In genomic region chr17:40108818-40109470, GRCh38 we compare ENCODE assay signal across 8 cellular contexts. TPM values are rescaled to one million over a fixed set of nuclear protein-coding genes. Genes with fewer than 3 reads are reported as not detected.
DNase-seq lines count a peak whose midpoint lies in the region; ATAC-seq, FAIRE-seq and TF ChIP-seq lines count a peak whose summit lies in the region.
"Not testable (repeated sequence)": the region's sequence is repeated elsewhere in the genome, so short reads cannot be mapped to it uniquely, and the experiment has no call there.

No MANE protein-coding gene starts in this region.

- intact Hi-C loops in CD4-positive, alpha-beta memory T cell (cut with micrococcal nuclease), result loop anchor here (1.0 to 2.0 kb wide), 2 partner anchors 10 to 40 kb away; no protein-coding TSS in a partner anchor
- intact Hi-C loops in body of pancreas (cut with DNase I), result not testable (repeated sequence)
- intact Hi-C loops in HepG2 (cut with micrococcal nuclease; ENCODE audit: unreplicated experiment) (loop anchor here (5.0 to 10.0 kb wide), 2 partner anchors 184 to 1357 kb away; partner anchors contain the start of genes LRRC3C, ORMDL3 and PSMB3), transverse colon (cut with DNase I; ENCODE audit: low total_unique reads) (loop anchor here (5.0 kb wide), 1 partner anchor 37 kb away; no protein-coding TSS in a partner anchor)

- not testable (repeated sequence) for H3K4me3 ChIP-seq in CD4-positive, alpha-beta memory T cell (ENCODE audit: low read length in 2 of 2); body of pancreas; esophagus (ENCODE audit: low read depth in 1 of 2, low read length in 2 of 2); HepG2 (replicated peaks in 1 of 3; ENCODE audit: insufficient read depth in 1 of 3, low read depth in 2 of 3, low read length in 3 of 3); small intestine (ENCODE audit: low read depth in 1 of 2, low read length in 2 of 2); transverse colon

- not testable (repeated sequence) for TF ChIP-seq CTCF in body of pancreas (IDR thresholded peaks at IDR 0.05); HepG2 (CRISPR knock-in tag; IDR thresholded peaks at IDR 0.05); nephron (IDR thresholded peaks at IDR 0.05; ENCODE audit: unreplicated experiment in 3 of 3); transverse colon (IDR thresholded peaks at IDR 0.05)

- H3K9ac ChIP-seq in HepG2 (ENCODE audit: insufficient read depth, low read depth, low read length), result not testable (repeated sequence)

- H3K4me1 Mint-ChIP-seq in CD4-positive, alpha-beta memory T cell, result peaks cover 82 to 99% (median 93%) of the 10 kb centered on the region in 4 donors
- peaks cover 95 to 99% (median 99%) of the 10 kb centered on the region in 3 donors for H3K4me1 Mint-ChIP-seq in T-cell
- peaks cover 94% of the 10 kb centered on the region for H3K4me1 Mint-ChIP-seq in nephron

- not testable (repeated sequence) for FAIRE-seq in HepG2 (lab: Jason Lieb, UNC); small intestine (lab: Jason Lieb, UNC)

- CTCF ChIA-PET in CD4-positive, alpha-beta memory T cell (lab: Charles Lee; ENCODE audit: partially characterized antibody), result interaction anchor here (0.7 to 21.9 kb wide), 11 partner anchors 10 to 96 kb away, joined by 3 to 543 read pairs (median 7); partner anchors contain the start of genes CASC3, CSF3, MED24 and NR1D1
- CTCF ChIA-PET in T-cell (lab: Charles Lee), result interaction anchor here in 1 of 2 donors (0.7 to 5.0 kb wide), 3 partner anchors 10 to 33 kb away, joined by 6 to 75 read pairs (median 7); partner anchors contain the start of gene NR1D1
- CTCF ChIA-PET in HepG2 (lab: Yijun Ruan, JAX; ENCODE audit: low intra/inter-chr PET ratio, low total read pairs), result not testable (repeated sequence)

- H3K27me3 ChIP-seq in CD4-positive, alpha-beta memory T cell (ENCODE audit: insufficient read depth, low read length); body of pancreas; esophagus (ENCODE audit: control insufficient read depth in 1 of 2, insufficient read depth in 2 of 2, low read length in 2 of 2); HepG2 (ENCODE audit: control insufficient read depth in 1 of 2, insufficient read depth in 2 of 2, low read length in 2 of 2); small intestine (ENCODE audit: control insufficient read depth in 2 of 2, insufficient read depth in 2 of 2, low read length in 2 of 2); transverse colon: not testable (repeated sequence)

- peak overlapping the region; percentile 85 for H3K27ac ChIP-seq in CD4-positive, alpha-beta memory T cell (ENCODE audit: low read depth, low read length)
- peak overlapping the region; percentile 85 to 97 (median 91) for H3K27ac ChIP-seq in body of pancreas
- H3K27ac ChIP-seq in esophagus (ENCODE audit: low read depth in 2 of 2, low read length in 1 of 2), result peak overlapping the region; percentile 89 to 98
- H3K27ac ChIP-seq in HepG2 (ENCODE audit: extremely low read length, insufficient read depth, low read length), result not testable (repeated sequence)
- H3K27ac ChIP-seq in small intestine (ENCODE audit: low read depth in 1 of 2, low read length in 1 of 2), result peak overlapping the region; percentile 88 to 90
- peak overlapping the region; percentile 93 to 99 (median 96) for H3K27ac ChIP-seq in transverse colon

- not testable (repeated sequence) for H3K9me3 ChIP-seq in CD4-positive, alpha-beta memory T cell (ENCODE audit: control insufficient read depth in 1 of 2, low read length in 2 of 2); body of pancreas; esophagus (ENCODE audit: control insufficient read depth in 2 of 2, insufficient read depth in 1 of 2, low read depth in 1 of 2, low read length in 1 of 2); HepG2 (ENCODE audit: low read length); small intestine (ENCODE audit: control insufficient read depth, low read depth); transverse colon

- not testable (repeated sequence) for H2AFZ ChIP-seq in HepG2 (ENCODE audit: low read length)

- in situ Hi-C loops in HepG2 (cut with HindIII; ENCODE audit: extremely low pct_ligation_motif_present, low pct_unique_long_range_greater_than_20kb); transverse colon (cut with MboI; ENCODE audit: low pct_ligation_motif_present in 1 of 4, low pct_unique_long_range_greater_than_20kb in 1 of 4, low sequenced_read_pairs in 3 of 4): not testable (repeated sequence)

- TF ChIP-seq EP300 in HepG2 (IDR thresholded peaks at IDR 0.05; ENCODE audit: low read depth in 2 of 2, low read length in 2 of 2); HepG2 (CRISPR knock-in tag; IDR thresholded peaks at IDR 0.05; ENCODE audit: borderline replicate concordance); transverse colon (IDR thresholded peaks at IDR 0.05; ENCODE audit: low read depth): not testable (repeated sequence)

- not testable (repeated sequence) for BruUV-seq in HepG2 (replicated peaks; lab: Mats Ljungman, UMichigan)

- H3K4me1 ChIP-seq in CD4-positive, alpha-beta memory T cell (ENCODE audit: insufficient read depth, low read length), result peaks cover 100% of the 10 kb centered on the region
- H3K4me1 ChIP-seq in body of pancreas, result peaks cover 74% of the 10 kb centered on the region
- H3K4me1 ChIP-seq in esophagus (ENCODE audit: control insufficient read depth in 2 of 2, insufficient read depth in 2 of 2, low read length in 1 of 2), result peaks cover 12 to 17% of the 10 kb centered on the region in 2 donors
- peaks cover 100% of the 10 kb centered on the region for H3K4me1 ChIP-seq in HepG2 (ENCODE audit: insufficient read depth, low read length)
- peaks cover 9 to 29% of the 10 kb centered on the region in 2 donors for H3K4me1 ChIP-seq in small intestine (ENCODE audit: control insufficient read depth in 2 of 2, insufficient read depth in 1 of 2, low read depth in 1 of 2, low read length in 1 of 2)
- peaks cover 90 to 98% (median 96%) of the 10 kb centered on the region in 4 donors for H3K4me1 ChIP-seq in transverse colon

- POLR2A ChIA-PET in CD4-positive, alpha-beta memory T cell (lab: Charles Lee; ENCODE audit: partially characterized antibody), result interaction anchor here (1.9 to 11.1 kb wide), 4 partner anchors 12 to 40 kb away, joined by 10 to 494 read pairs (median 149); partner anchors contain the start of genes CASC3, MSL1, NR1D1 and THRA
- POLR2A ChIA-PET in T-cell (lab: Charles Lee), result interaction anchor here in 1 of 2 donors (0.7 kb wide), 1 partner anchor 10 kb away, joined by 3 read pairs; no protein-coding TSS in a partner anchor
- POLR2A ChIA-PET in HepG2 (lab: Yijun Ruan, JAX), result interaction anchor here (0.7 to 7.3 kb wide), 3 partner anchors 9 to 70 kb away, joined by 5 to 568 read pairs (median 150); partner anchors contain the start of genes MSL1 and NR1D1

- not testable (repeated sequence) for H4K20me1 ChIP-seq in HepG2 (ENCODE audit: insufficient read depth, low read length)

- H3K36me3 Mint-ChIP-seq in CD4-positive, alpha-beta memory T cell; T-cell; nephron (ENCODE audit: low read depth): not testable (repeated sequence)

- H3K36me3 ChIP-seq in CD4-positive, alpha-beta memory T cell (ENCODE audit: insufficient read depth, low read length); body of pancreas (replicated peaks in 1 of 2; ENCODE audit: insufficient read depth in 1 of 2, low read depth in 2 of 2); esophagus (ENCODE audit: control insufficient read depth in 2 of 2, insufficient read depth in 2 of 2, low read length in 1 of 2); HepG2 (replicated peaks in 1 of 2; ENCODE audit: control insufficient read depth in 1 of 2, insufficient read depth in 2 of 2, low read length in 2 of 2); small intestine (ENCODE audit: control insufficient read depth in 2 of 2, insufficient read depth in 2 of 2, low read length in 2 of 2); transverse colon: not testable (repeated sequence)

- not testable (repeated sequence) for H3K9me3 Mint-ChIP-seq in CD4-positive, alpha-beta memory T cell; T-cell; nephron

- peak overlapping the region in 6 of 8 donors; percentile 40 to 81 (median 75) for H3K4me3 Mint-ChIP-seq in CD4-positive, alpha-beta memory T cell
- peak overlapping the region in 1 of 3 donors; percentile 60 for H3K4me3 Mint-ChIP-seq in T-cell
- H3K4me3 Mint-ChIP-seq in nephron, result not testable (repeated sequence)

- peak overlapping the region; percentile 69 to 100 (median 98) for H3K27ac Mint-ChIP-seq in CD4-positive, alpha-beta memory T cell
- peak overlapping the region; percentile 93 to 99 for H3K27ac Mint-ChIP-seq in T-cell
- peak overlapping the region; percentile 95 to 96 (median 95) for H3K27ac Mint-ChIP-seq in nephron

- H3K4me2 ChIP-seq in HepG2 (ENCODE audit: low read depth, low read length), result not testable (repeated sequence)

- not testable (repeated sequence) for ATAC-seq in T-cell (replicated peaks in 1 of 4); body of pancreas; HepG2

- TF ChIP-seq POLR2A in body of pancreas (IDR thresholded peaks at IDR 0.05); HepG2 (IDR thresholded peaks at IDR 0.05; ENCODE audit: insufficient read depth in 1 of 2, low read depth in 2 of 2, low read length in 2 of 2); transverse colon (IDR thresholded peaks at IDR 0.05): not testable (repeated sequence)

- H3K27me3 Mint-ChIP-seq in CD4-positive, alpha-beta memory T cell; T-cell; nephron (ENCODE audit: low read depth): not testable (repeated sequence)

- not testable (repeated sequence) for TF ChIP-seq RAD21 in HepG2 (CRISPR knock-in tag; IDR thresholded peaks at IDR 0.05)

- not testable (repeated sequence) for H3K79me2 ChIP-seq in HepG2 (ENCODE audit: insufficient read depth, low read length)

- 69 to 80% methylated on average over 9 to 11 of the region's 11 CpGs for WGBS in body of pancreas, 2 donors
- 84% methylated on average over 11 of the region's 11 CpGs for WGBS in esophagus, 2 donors
- WGBS in HepG2 (ENCODE audit: low lambda C conversion rate), result 85% methylated on average over 11 of the region's 11 CpGs
- 73 to 83% (median 79%) methylated on average over 11 of the region's 11 CpGs for WGBS in small intestine, 3 donors
- 73 to 75% methylated on average over 8 to 11 of the region's 11 CpGs for WGBS in transverse colon (ENCODE audit: low coverage in 1 of 2), 2 donors

- DNase-seq in CD4-positive, alpha-beta memory T cell; T-cell; body of pancreas; HepG2 (ENCODE audit: low spot score); small intestine; transverse colon: not testable (repeated sequence)

RNA-seq across cellular contexts. Expression of gene NR1D1, which starts 8.6 kb away (rescaled TPM):
- total RNA-seq in CD4-positive, alpha-beta memory T cell, result 10 to 100 TPM; 14.8 to 15.1 TPM
- polyA plus RNA-seq in CD4-positive, alpha-beta memory T cell, result 10 to 100 TPM in 1 of 2 donors, 1 to 10 TPM in 1; 5.7 to 12.3 TPM
- 10 to 100 TPM; 11.5 to 33.6 (median 21.9) TPM for total RNA-seq in T-cell
- total RNA-seq in body of pancreas, result 1 to 10 TPM; 2.3 to 5.9 TPM
- 10 to 100 TPM; 23.6 to 24.6 TPM for polyA plus RNA-seq in esophagus
- total RNA-seq in HepG2 (2016; rRNA removed; fragmentation: Illumina TruSeq; extraction: Trizol), result 1.4 and 2.1 TPM in 2 replicates
- total RNA-seq in HepG2 (2016; cell fraction: cytosol; rRNA removed; fragmentation: Illumina TruSeq; extraction: Trizol; ENCODE audit: low read depth), result 0.88 and 1.1 TPM in 2 replicates
- 1.2 and 1.8 TPM in 2 replicates for total RNA-seq in HepG2 (2016; cell fraction: insoluble cytoplasmic fraction; rRNA removed; fragmentation: Illumina TruSeq; extraction: Trizol)
- total RNA-seq in HepG2 (2016; cell fraction: membrane; rRNA removed; fragmentation: Illumina TruSeq; extraction: Trizol), result 2.2 and 2.4 TPM in 2 replicates
- 3.4 and 4.3 TPM in 2 replicates for total RNA-seq in HepG2 (2016; cell fraction: nucleus; rRNA removed; fragmentation: Illumina TruSeq; extraction: Trizol)
- 2.7 and 3.6 TPM in 2 replicates for polyA plus RNA-seq in HepG2 (2011; rRNA removed)
- polyA plus RNA-seq in HepG2 (2011; cell fraction: cytosol; rRNA removed), result 1.5 and 1.6 TPM in 2 replicates
- polyA plus RNA-seq in HepG2 (2011; cell fraction: nucleus; rRNA removed), result 20.3 and 22.7 TPM in 2 replicates
- polyA plus RNA-seq in HepG2 (2012), result 11.1 and 19.6 TPM in 2 replicates
- polyA plus RNA-seq in HepG2 (2016; cell fraction: cytosol; fragmentation: Illumina TruSeq; extraction: Trizol; ENCODE audit: low read depth), result 0.95 and 1.1 TPM in 2 replicates
- 3.8 and 5.8 TPM in 2 replicates for polyA plus RNA-seq in HepG2 (2016; cell fraction: insoluble cytoplasmic fraction; fragmentation: Illumina TruSeq; extraction: Trizol; ENCODE audit: low read depth)
- 2.5 and 3.4 TPM in 2 replicates for polyA plus RNA-seq in HepG2 (2016; cell fraction: membrane; fragmentation: Illumina TruSeq; extraction: Trizol; ENCODE audit: low read depth)
- 9.5 and 10.0 TPM in 2 replicates for polyA plus RNA-seq in HepG2 (2016; cell fraction: nucleus; fragmentation: Illumina TruSeq; extraction: Trizol; ENCODE audit: insufficient read depth, low read depth)
- polyA minus RNA-seq in HepG2 (2011; rRNA and poly(A)+ RNA removed; ENCODE audit: low replicate concordance), result 3.3 and 6.7 TPM in 2 replicates
- polyA minus RNA-seq in HepG2 (2011; cell fraction: cytosol; rRNA and poly(A)+ RNA removed), result 4.5 and 6.5 TPM in 2 replicates
- 7.6 and 8.1 TPM in 2 replicates for polyA minus RNA-seq in HepG2 (2011; cell fraction: nucleus; rRNA and poly(A)+ RNA removed)
- 10 to 100 TPM in 2 of 3 donors, 1 to 10 TPM in 1; 8.5 to 25.1 (median 15.7) TPM for polyA plus RNA-seq in small intestine
- 10 to 100 TPM in 1 of 4 donors, 1 to 10 TPM in 3; 4.8 to 18.0 (median 7.3) TPM for total RNA-seq in transverse colon

RNA-seq across cellular contexts. Expression of gene MSL1, which starts 12.8 kb away (rescaled TPM):
- total RNA-seq in CD4-positive, alpha-beta memory T cell, result 100 to 1,000 TPM; 130 to 133 TPM
- 1 to 10 TPM; 6.0 to 8.3 TPM for polyA plus RNA-seq in CD4-positive, alpha-beta memory T cell
- total RNA-seq in T-cell (100 to 1,000 TPM; 106 to 136 (median 115) TPM), body of pancreas (100 to 1,000 TPM in 1 of 2 donors, 10 to 100 TPM in 1; 75.5 to 157 TPM), HepG2 (2016; rRNA removed; fragmentation: Illumina TruSeq; extraction: Trizol) (76.1 and 88.5 TPM in 2 replicates), transverse colon (100 to 1,000 TPM in 2 of 4 donors, 10 to 100 TPM in 2; 73.9 to 258 (median 90.6) TPM)
- polyA plus RNA-seq in esophagus (10 to 100 TPM; 42.1 to 59.5 TPM), HepG2 (2011; rRNA removed) (54.6 and 63.8 TPM in 2 replicates), small intestine (10 to 100 TPM; 53.1 to 81.6 (median 57.0) TPM)
- 23.3 and 23.6 TPM in 2 replicates for total RNA-seq in HepG2 (2016; cell fraction: cytosol; rRNA removed; fragmentation: Illumina TruSeq; extraction: Trizol; ENCODE audit: low read depth)
- 62.6 and 89.2 TPM in 2 replicates for total RNA-seq in HepG2 (2016; cell fraction: insoluble cytoplasmic fraction; rRNA removed; fragmentation: Illumina TruSeq; extraction: Trizol)
- total RNA-seq in HepG2 (2016; cell fraction: membrane; rRNA removed; fragmentation: Illumina TruSeq; extraction: Trizol), result 50.5 and 57.1 TPM in 2 replicates
- 82.0 and 93.0 TPM in 2 replicates for total RNA-seq in HepG2 (2016; cell fraction: nucleus; rRNA removed; fragmentation: Illumina TruSeq; extraction: Trizol)
- polyA plus RNA-seq in HepG2 (2011; cell fraction: cytosol; rRNA removed), result 19.7 and 28.8 TPM in 2 replicates
- 90.9 and 114 TPM in 2 replicates for polyA plus RNA-seq in HepG2 (2011; cell fraction: nucleus; rRNA removed)
- 89.3 and 98.8 TPM in 2 replicates for polyA plus RNA-seq in HepG2 (2012)
- 10.1 and 10.5 TPM in 2 replicates for polyA plus RNA-seq in HepG2 (2016; cell fraction: cytosol; fragmentation: Illumina TruSeq; extraction: Trizol; ENCODE audit: low read depth)
- 77.5 and 94.3 TPM in 2 replicates for polyA plus RNA-seq in HepG2 (2016; cell fraction: insoluble cytoplasmic fraction; fragmentation: Illumina TruSeq; extraction: Trizol; ENCODE audit: low read depth)
- polyA plus RNA-seq in HepG2 (2016; cell fraction: membrane; fragmentation: Illumina TruSeq; extraction: Trizol; ENCODE audit: low read depth), result 34.7 and 36.6 TPM in 2 replicates
- 173 TPM in 2 replicates for polyA plus RNA-seq in HepG2 (2016; cell fraction: nucleus; fragmentation: Illumina TruSeq; extraction: Trizol; ENCODE audit: insufficient read depth, low read depth)
- 21.1 and 21.8 TPM in 2 replicates for polyA minus RNA-seq in HepG2 (2011; rRNA and poly(A)+ RNA removed; ENCODE audit: low replicate concordance)
- 50.3 and 50.4 TPM in 2 replicates for polyA minus RNA-seq in HepG2 (2011; cell fraction: cytosol; rRNA and poly(A)+ RNA removed)
- polyA minus RNA-seq in HepG2 (2011; cell fraction: nucleus; rRNA and poly(A)+ RNA removed), result 107 and 131 TPM in 2 replicates

RNA-seq across cellular contexts. Expression of gene CASC3, which starts 31.4 kb away (rescaled TPM):
- 100 to 1,000 TPM; 142 to 146 TPM for total RNA-seq in CD4-positive, alpha-beta memory T cell
- polyA plus RNA-seq in CD4-positive, alpha-beta memory T cell, result 10 to 100 TPM; 31.1 to 54.2 TPM
- 100 to 1,000 TPM; 116 to 161 (median 126) TPM for total RNA-seq in T-cell
- 10 to 100 TPM; 51.7 to 59.4 TPM for total RNA-seq in body of pancreas
- polyA plus RNA-seq in esophagus, result 10 to 100 TPM; 24.3 to 24.6 TPM
- total RNA-seq in HepG2 (2016; rRNA removed; fragmentation: Illumina TruSeq; extraction: Trizol), result 29.6 and 30.8 TPM in 2 replicates
- 27.8 and 32.3 TPM in 2 replicates for total RNA-seq in HepG2 (2016; cell fraction: cytosol; rRNA removed; fragmentation: Illumina TruSeq; extraction: Trizol; ENCODE audit: low read depth)
- 26.4 and 32.2 TPM in 2 replicates for total RNA-seq in HepG2 (2016; cell fraction: insoluble cytoplasmic fraction; rRNA removed; fragmentation: Illumina TruSeq; extraction: Trizol)
- total RNA-seq in HepG2 (2016; cell fraction: membrane; rRNA removed; fragmentation: Illumina TruSeq; extraction: Trizol), result 28.8 and 30.1 TPM in 2 replicates
- 30.8 and 38.1 TPM in 2 replicates for total RNA-seq in HepG2 (2016; cell fraction: nucleus; rRNA removed; fragmentation: Illumina TruSeq; extraction: Trizol)
- polyA plus RNA-seq in HepG2 (2011; rRNA removed), result 60.9 and 62.9 TPM in 2 replicates
- polyA plus RNA-seq in HepG2 (2011; cell fraction: cytosol; rRNA removed), result 25.1 and 35.9 TPM in 2 replicates
- 142 and 152 TPM in 2 replicates for polyA plus RNA-seq in HepG2 (2011; cell fraction: nucleus; rRNA removed)
- 70.7 and 76.1 TPM in 2 replicates for polyA plus RNA-seq in HepG2 (2012)
- 5.4 and 6.1 TPM in 2 replicates for polyA plus RNA-seq in HepG2 (2016; cell fraction: cytosol; fragmentation: Illumina TruSeq; extraction: Trizol; ENCODE audit: low read depth)
- polyA plus RNA-seq in HepG2 (2016; cell fraction: insoluble cytoplasmic fraction; fragmentation: Illumina TruSeq; extraction: Trizol; ENCODE audit: low read depth), result 32.0 and 41.3 TPM in 2 replicates
- polyA plus RNA-seq in HepG2 (2016; cell fraction: membrane; fragmentation: Illumina TruSeq; extraction: Trizol; ENCODE audit: low read depth), result 18.7 and 20.0 TPM in 2 replicates
- 74.6 and 84.0 TPM in 2 replicates for polyA plus RNA-seq in HepG2 (2016; cell fraction: nucleus; fragmentation: Illumina TruSeq; extraction: Trizol; ENCODE audit: insufficient read depth, low read depth)
- 60.8 and 70.8 TPM in 2 replicates for polyA minus RNA-seq in HepG2 (2011; rRNA and poly(A)+ RNA removed; ENCODE audit: low replicate concordance)
- polyA minus RNA-seq in HepG2 (2011; cell fraction: cytosol; rRNA and poly(A)+ RNA removed), result 20.8 and 24.8 TPM in 2 replicates
- 59.5 and 60.8 TPM in 2 replicates for polyA minus RNA-seq in HepG2 (2011; cell fraction: nucleus; rRNA and poly(A)+ RNA removed)
- 10 to 100 TPM; 24.2 to 36.9 (median 28.6) TPM for polyA plus RNA-seq in small intestine
- total RNA-seq in transverse colon, result 10 to 100 TPM; 41.8 to 65.1 (median 51.0) TPM

RNA-seq across cellular contexts. Expression of gene THRA, which starts 46.2 kb away (rescaled TPM):
- total RNA-seq in CD4-positive, alpha-beta memory T cell, result 10 to 100 TPM; 35.9 to 41.3 TPM
- polyA plus RNA-seq in CD4-positive, alpha-beta memory T cell, result 10 to 100 TPM in 1 of 2 donors, 1 to 10 TPM in 1; 5.8 to 11.9 TPM
- total RNA-seq in T-cell, result 10 to 100 TPM; 30.4 to 54.0 (median 48.9) TPM
- total RNA-seq in body of pancreas, result 10 to 100 TPM; 37.9 to 61.6 TPM
- polyA plus RNA-seq in esophagus, result 10 to 100 TPM; 10.5 to 11.0 TPM
- 9.9 and 10.4 TPM in 2 replicates for total RNA-seq in HepG2 (2016; rRNA removed; fragmentation: Illumina TruSeq; extraction: Trizol)
- total RNA-seq in HepG2 (2016; cell fraction: cytosol; rRNA removed; fragmentation: Illumina TruSeq; extraction: Trizol; ENCODE audit: low read depth), result 4.9 and 5.0 TPM in 2 replicates
- total RNA-seq in HepG2 (2016; cell fraction: insoluble cytoplasmic fraction; rRNA removed; fragmentation: Illumina TruSeq; extraction: Trizol), result 8.1 and 10.9 TPM in 2 replicates
- total RNA-seq in HepG2 (2016; cell fraction: membrane; rRNA removed; fragmentation: Illumina TruSeq; extraction: Trizol), result 12.8 TPM in 2 replicates
- total RNA-seq in HepG2 (2016; cell fraction: nucleus; rRNA removed; fragmentation: Illumina TruSeq; extraction: Trizol), result 5.9 and 6.8 TPM in 2 replicates
- polyA plus RNA-seq in HepG2 (2011; rRNA removed), result 8.0 and 8.6 TPM in 2 replicates
- polyA plus RNA-seq in HepG2 (2011; cell fraction: cytosol; rRNA removed), result 7.7 and 8.0 TPM in 2 replicates
- 12.1 and 13.6 TPM in 2 replicates for polyA plus RNA-seq in HepG2 (2011; cell fraction: nucleus; rRNA removed)
- 11.6 and 15.5 TPM in 2 replicates for polyA plus RNA-seq in HepG2 (2012)
- 4.3 TPM in 2 replicates for polyA plus RNA-seq in HepG2 (2016; cell fraction: cytosol; fragmentation: Illumina TruSeq; extraction: Trizol; ENCODE audit: low read depth)
- polyA plus RNA-seq in HepG2 (2016; cell fraction: insoluble cytoplasmic fraction; fragmentation: Illumina TruSeq; extraction: Trizol; ENCODE audit: low read depth), result 8.0 and 12.4 TPM in 2 replicates
- polyA plus RNA-seq in HepG2 (2016; cell fraction: membrane; fragmentation: Illumina TruSeq; extraction: Trizol; ENCODE audit: low read depth), result 9.9 and 10.7 TPM in 2 replicates
- polyA plus RNA-seq in HepG2 (2016; cell fraction: nucleus; fragmentation: Illumina TruSeq; extraction: Trizol; ENCODE audit: insufficient read depth, low read depth), result 11.5 and 12.3 TPM in 2 replicates
- 14.3 and 17.9 TPM in 2 replicates for polyA minus RNA-seq in HepG2 (2011; rRNA and poly(A)+ RNA removed; ENCODE audit: low replicate concordance)
- polyA minus RNA-seq in HepG2 (2011; cell fraction: cytosol; rRNA and poly(A)+ RNA removed), result 5.3 and 7.4 TPM in 2 replicates
- 7.2 and 7.5 TPM in 2 replicates for polyA minus RNA-seq in HepG2 (2011; cell fraction: nucleus; rRNA and poly(A)+ RNA removed)
- 10 to 100 TPM; 22.4 to 50.7 (median 36.0) TPM for polyA plus RNA-seq in small intestine
- total RNA-seq in transverse colon, result 10 to 100 TPM; 32.6 to 82.6 (median 58.6) TPM

RNA-seq across cellular contexts. Expression of gene MED24, which starts 54.7 kb away (rescaled TPM):
- 10 to 100 TPM; 81.1 to 93.0 TPM for total RNA-seq in CD4-positive, alpha-beta memory T cell
- 10 to 100 TPM; 34.0 to 46.2 TPM for polyA plus RNA-seq in CD4-positive, alpha-beta memory T cell
- total RNA-seq in T-cell (100 to 1,000 TPM in 1 of 5 donors, 10 to 100 TPM in 4; 75.9 to 104 (median 87.0) TPM), body of pancreas (10 to 100 TPM; 34.9 to 38.7 TPM), HepG2 (2016; rRNA removed; fragmentation: Illumina TruSeq; extraction: Trizol) (51.1 and 66.5 TPM in 2 replicates), transverse colon (100 to 1,000 TPM in 2 of 4 donors, 10 to 100 TPM in 2; 64.3 to 294 (median 112) TPM)
- polyA plus RNA-seq in esophagus (10 to 100 TPM; 37.7 to 43.7 TPM), HepG2 (2011; rRNA removed) (67.7 and 78.0 TPM in 2 replicates), small intestine (10 to 100 TPM; 43.0 to 64.6 (median 49.6) TPM)
- 14.5 and 17.6 TPM in 2 replicates for total RNA-seq in HepG2 (2016; cell fraction: cytosol; rRNA removed; fragmentation: Illumina TruSeq; extraction: Trizol; ENCODE audit: low read depth)
- total RNA-seq in HepG2 (2016; cell fraction: insoluble cytoplasmic fraction; rRNA removed; fragmentation: Illumina TruSeq; extraction: Trizol), result 50.7 and 65.1 TPM in 2 replicates
- 26.0 and 27.2 TPM in 2 replicates for total RNA-seq in HepG2 (2016; cell fraction: membrane; rRNA removed; fragmentation: Illumina TruSeq; extraction: Trizol)
- total RNA-seq in HepG2 (2016; cell fraction: nucleus; rRNA removed; fragmentation: Illumina TruSeq; extraction: Trizol), result 65.1 and 70.6 TPM in 2 replicates
- 28.7 and 32.2 TPM in 2 replicates for polyA plus RNA-seq in HepG2 (2011; cell fraction: cytosol; rRNA removed)
- polyA plus RNA-seq in HepG2 (2011; cell fraction: nucleus; rRNA removed), result 613 and 896 TPM in 2 replicates
- 70.6 and 74.6 TPM in 2 replicates for polyA plus RNA-seq in HepG2 (2012)
- polyA plus RNA-seq in HepG2 (2016; cell fraction: cytosol; fragmentation: Illumina TruSeq; extraction: Trizol; ENCODE audit: low read depth), result 9.7 and 12.0 TPM in 2 replicates
- polyA plus RNA-seq in HepG2 (2016; cell fraction: insoluble cytoplasmic fraction; fragmentation: Illumina TruSeq; extraction: Trizol; ENCODE audit: low read depth), result 46.8 and 59.5 TPM in 2 replicates
- 20.4 and 23.8 TPM in 2 replicates for polyA plus RNA-seq in HepG2 (2016; cell fraction: membrane; fragmentation: Illumina TruSeq; extraction: Trizol; ENCODE audit: low read depth)
- polyA plus RNA-seq in HepG2 (2016; cell fraction: nucleus; fragmentation: Illumina TruSeq; extraction: Trizol; ENCODE audit: insufficient read depth, low read depth), result 182 and 188 TPM in 2 replicates
- 133 and 240 TPM in 2 replicates for polyA minus RNA-seq in HepG2 (2011; rRNA and poly(A)+ RNA removed; ENCODE audit: low replicate concordance)
- 49.1 and 58.4 TPM in 2 replicates for polyA minus RNA-seq in HepG2 (2011; cell fraction: cytosol; rRNA and poly(A)+ RNA removed)
- polyA minus RNA-seq in HepG2 (2011; cell fraction: nucleus; rRNA and poly(A)+ RNA removed), result 159 and 161 TPM in 2 replicates
